Comparison of ENCODE assay signal across 13 cellular contexts in the genomic region with DNA sequence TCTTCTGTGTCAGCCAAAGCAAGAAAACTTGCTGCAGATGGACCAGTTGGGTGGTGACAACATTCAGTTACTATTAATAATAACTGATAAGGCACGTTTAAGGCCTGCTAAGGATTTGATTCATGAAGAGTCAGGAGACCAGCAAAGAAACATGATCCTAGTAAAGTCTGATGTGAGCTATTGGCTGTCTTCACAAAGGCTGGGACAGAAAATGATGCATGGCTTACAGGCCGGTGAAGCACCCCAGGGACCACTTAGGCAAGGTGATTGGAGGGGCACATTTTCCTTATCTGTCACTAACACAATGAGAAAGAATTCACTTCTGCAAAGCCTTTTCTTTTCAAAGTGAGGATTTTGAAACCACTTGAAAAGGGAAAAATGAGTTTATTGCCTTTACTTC.
"Had no signal": no experiment of that assay in that cellular context is flagged by ENCODE, and none has a peak within 500 bp of the region (broad histone marks: within the 10 kb centered on the region; RNA-seq: fewer than 3 reads in every experiment).

No MANE protein-coding gene starts in this region.

- H3K36me3 ChIP-seq: gastrocnemius medialis, heart right ventricle, pancreas had no signal

- H3K27ac Mint-ChIP-seq: activated CD4-positive, alpha-beta T cell treated with anti-CD3 and anti-CD28 coated beads, Interleukin-2, amount 10 ng/mL, durations not matched to agents 7 days and 5 days; activated naive CD8-positive, alpha-beta T cell treated with anti-CD3 and anti-CD28 coated beads for 36 hours; stimulated activated effector memory CD8-positive, alpha-beta T cell treated with anti-CD3 and anti-CD28 coated beads, Interleukin-12 subunit alpha, Interleukin-12 subunit beta, amount 100 ng/mL, for 72 hours had no signal

- DNase-seq: activated CD4-positive, alpha-beta T cell treated with anti-CD3 and anti-CD28 coated beads, Interleukin-2, amount 10 ng/mL, durations not matched to agents 7 days and 5 days; activated CD8-positive, alpha-beta memory T cell treated with anti-CD3 and anti-CD28 coated beads for 24 hours; activated gamma-delta T cell treated with Interleukin-2 at 50 U/mL for 16 hours; activated naive CD8-positive, alpha-beta T cell treated with anti-CD3 and anti-CD28 coated beads for 36 hours; anterior cingulate cortex; gastrocnemius medialis; heart right ventricle; mesenchymal stem cell; pancreas had no signal

- H3K27ac ChIP-seq: epithelial cell of prostate, gastrocnemius medialis, heart right ventricle, pancreas had no signal

- H3K27me3 ChIP-seq: gastrocnemius medialis, heart right ventricle, pancreas had no signal

- H3K9me3 Mint-ChIP-seq: activated CD4-positive, alpha-beta T cell treated with anti-CD3 and anti-CD28 coated beads, Interleukin-2, amount 10 ng/mL, durations not matched to agents 7 days and 5 days; activated naive CD8-positive, alpha-beta T cell treated with anti-CD3 and anti-CD28 coated beads for 36 hours; stimulated activated effector memory CD8-positive, alpha-beta T cell treated with anti-CD3 and anti-CD28 coated beads, Interleukin-12 subunit alpha, Interleukin-12 subunit beta, amount 100 ng/mL, for 72 hours had no signal

- H3K36me3 Mint-ChIP-seq: activated naive CD8-positive, alpha-beta T cell treated with anti-CD3 and anti-CD28 coated beads for 36 hours; stimulated activated effector memory CD8-positive, alpha-beta T cell treated with anti-CD3 and anti-CD28 coated beads, Interleukin-12 subunit alpha, Interleukin-12 subunit beta, amount 100 ng/mL, for 72 hours had no signal

- H3K4me3 ChIP-seq: gastrocnemius medialis, heart right ventricle, pancreas had no signal

- FAIRE-seq: pancreas had no signal

- H3K4me1 Mint-ChIP-seq: activated CD4-positive, alpha-beta T cell treated with anti-CD3 and anti-CD28 coated beads, Interleukin-2, amount 10 ng/mL, durations not matched to agents 7 days and 5 days; activated naive CD8-positive, alpha-beta T cell treated with anti-CD3 and anti-CD28 coated beads for 36 hours; neural crest cell; stimulated activated effector memory CD8-positive, alpha-beta T cell treated with anti-CD3 and anti-CD28 coated beads, Interleukin-12 subunit alpha, Interleukin-12 subunit beta, amount 100 ng/mL, for 72 hours had no signal

- H3K9me3 ChIP-seq: gastrocnemius medialis, pancreas had no signal

- ATAC-seq: gastrocnemius medialis; left lobe of liver; pancreas; stimulated activated effector memory CD8-positive, alpha-beta T cell treated with anti-CD3 and anti-CD28 coated beads, Interleukin-12 subunit alpha, Interleukin-12 subunit beta, amount 100 ng/mL, for 72 hours had no signal

- H3K4me1 ChIP-seq: pancreas had no signal

- H3K4me3 Mint-ChIP-seq: activated CD4-positive, alpha-beta T cell treated with anti-CD3 and anti-CD28 coated beads, Interleukin-2, amount 10 ng/mL, durations not matched to agents 7 days and 5 days; activated naive CD8-positive, alpha-beta T cell treated with anti-CD3 and anti-CD28 coated beads for 36 hours; neural crest cell; stimulated activated effector memory CD8-positive, alpha-beta T cell treated with anti-CD3 and anti-CD28 coated beads, Interleukin-12 subunit alpha, Interleukin-12 subunit beta, amount 100 ng/mL, for 72 hours had no signal
